ENCODE assay signal across 8 cellular contexts in the genomic region with DNA sequence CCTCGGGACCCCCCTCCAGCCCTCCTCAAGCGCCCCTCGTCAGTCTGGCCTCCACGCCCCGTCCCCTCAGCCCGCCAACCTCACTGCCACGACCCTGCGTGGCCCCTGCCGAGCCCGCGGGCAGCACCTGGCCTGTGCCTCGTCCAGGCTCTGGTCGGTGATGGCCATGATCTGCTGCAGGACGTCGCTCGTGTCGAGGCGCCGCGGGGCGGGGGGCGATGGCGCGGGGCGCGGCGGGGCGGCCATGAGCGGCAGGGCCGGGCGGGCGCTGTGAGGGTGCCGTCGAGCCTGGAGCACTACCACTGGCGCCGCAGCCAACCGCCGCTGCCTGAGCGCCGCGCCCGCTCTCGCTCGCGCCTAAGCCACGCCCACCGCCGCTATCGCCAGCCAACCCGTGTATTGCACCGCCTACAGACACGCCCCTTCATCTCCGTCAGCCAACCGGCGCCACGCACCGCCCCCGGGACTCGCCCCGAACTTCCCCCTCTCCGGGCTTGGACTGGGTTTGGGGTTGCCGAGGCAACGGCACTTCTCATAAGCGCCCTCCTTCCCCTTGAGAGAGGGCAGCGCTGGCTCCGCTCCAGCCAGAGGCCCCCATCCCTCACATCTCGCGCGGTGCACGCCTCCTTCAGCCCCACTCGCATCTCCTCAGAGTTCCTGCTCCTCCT. TPM values are rescaled to one million over a fixed set of nuclear protein-coding genes. Genes with fewer than 3 reads are reported as not detected.
DNase-seq lines count a peak whose midpoint lies in the region; ATAC-seq, FAIRE-seq and TF ChIP-seq lines count a peak whose summit lies in the region.

A gene with protein sequence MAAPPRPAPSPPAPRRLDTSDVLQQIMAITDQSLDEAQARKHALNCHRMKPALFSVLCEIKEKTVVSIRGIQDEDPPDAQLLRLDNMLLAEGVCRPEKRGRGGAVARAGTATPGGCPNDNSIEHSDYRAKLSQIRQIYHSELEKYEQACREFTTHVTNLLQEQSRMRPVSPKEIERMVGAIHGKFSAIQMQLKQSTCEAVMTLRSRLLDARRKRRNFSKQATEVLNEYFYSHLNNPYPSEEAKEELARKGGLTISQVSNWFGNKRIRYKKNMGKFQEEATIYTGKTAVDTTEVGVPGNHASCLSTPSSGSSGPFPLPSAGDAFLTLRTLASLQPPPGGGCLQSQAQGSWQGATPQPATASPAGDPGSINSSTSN (minus strand): TSS at position 304 of the 668 bp plus-strand sequence. CDS start 58 bp downstream, at position 246.

- POLR2A ChIA-PET in activated CD8-positive, alpha-beta memory T cell treated with anti-CD3 and anti-CD28 coated beads for 36 hours (lab: Charles Lee), result interaction anchor here (1.0 to 1.3 kb wide), 2 partner anchors 10 to 20 kb away, joined by 3 to 4 read pairs; a partner anchor contains a TSS
- POLR2A ChIA-PET in H1 (lab: Charles Lee; ENCODE audit: partially characterized antibody), result interaction anchor here (0.7 to 4.9 kb wide), 8 partner anchors 9 to 108 kb away, joined by 3 to 46 read pairs (median 3); a partner anchor contains a TSS

- H2BK15ac ChIP-seq in H1 (ENCODE audit: low read length), result peak within 1 kb of the TSS; percentile 72; the same call in 1 of the 2 replicates

- no peak within 1 kb of the TSS for H2BK120ac ChIP-seq in H1 (replicated peaks; ENCODE audit: low read depth, low read length)

- no peaks in the 10 kb centered on the region for H3K79me2 ChIP-seq in H1 (ENCODE audit: control insufficient read depth in 1 of 2, insufficient read depth in 2 of 2, low read length in 2 of 2)

- DNase-seq in COLO829 (ENCODE audit: low spot score), result peak; percentile 82
- peak; percentile 92 for DNase-seq in HPDE6-E6E7 (ENCODE audit: extremely low spot score)
- DNase-seq in NOMO-1 (lab: John Stamatoyannopoulos, UW; ENCODE audit: unreplicated experiment in 2 of 2), result peak; percentile 96 to 98
- peak; percentile 91 to 99 for DNase-seq in H1 (ENCODE audit: low read depth in 1 of 2, low spot score in 2 of 2)
- DNase-seq in mesothelial cell of epicardium (ENCODE audit: low spot score in 2 of 2, unreplicated experiment in 2 of 2), result peak; percentile 97 to 98
- peak; percentile 98 to 99 for DNase-seq in stimulated activated CD8-positive, alpha-beta memory T cell treated with anti-CD3 and anti-CD28 coated beads, Interleukin-15, amount 100 ng/mL, for 48 hours (ENCODE audit: low read depth in 2 of 2)

- H3K23me2 ChIP-seq in H1 (ENCODE audit: low read depth, low read length), result peaks cover 7% of the 10 kb centered on the region; the same call in 1 of the 2 replicates

- peaks cover 0 to 5% (median 3%) of the 10 kb centered on the region in 4 experiments; a peak in 6 of 7 replicates for H3K27me3 ChIP-seq in H1 (replicated peaks in 1 of 4; ENCODE audit: control insufficient read depth in 3 of 4, extremely low read depth in 1 of 4, insufficient read depth in 3 of 4, low read length in 3 of 4)

- H2AFZ ChIP-seq in H1 (ENCODE audit: low read length), result no peak within 1 kb of the TSS; the same call in 1 of the 2 replicates

- H3K27me3 Mint-ChIP-seq in mesothelial cell of epicardium (ENCODE audit: low read depth), result no peaks in the 10 kb centered on the region

- no peaks in the 10 kb centered on the region for H3K36me3 Mint-ChIP-seq in mesothelial cell of epicardium

- H3K9ac ChIP-seq in H1 (replicated peaks in 1 of 4; ENCODE audit: extremely low read depth in 1 of 4, low read depth in 3 of 4, low read length in 3 of 4), result no peak within 1 kb of the TSS; a peak in 2 of 7 replicates

- no peak within 1 kb of the TSS for H2BK12ac ChIP-seq in H1 (ENCODE audit: low read depth, low read length)

- no peaks in the 10 kb centered on the region for H3K79me1 ChIP-seq in H1 (ENCODE audit: low read depth, low read length)

- no peak within 1 kb of the TSS for H4K5ac ChIP-seq in H1 (ENCODE audit: insufficient read length, low read depth, low read length)

- no peak within 1 kb of the TSS for H2AK5ac ChIP-seq in H1 (ENCODE audit: low read depth, low read length)

- no peak within 1 kb of the TSS for H2BK5ac ChIP-seq in H1 (ENCODE audit: low read depth, low read length)

- no peak for TF ChIP-seq CTCF in H1 (IDR thresholded peaks at IDR 0.05; ENCODE audit: control extremely low read depth in 1 of 3, insufficient read depth in 1 of 3, low read depth in 1 of 3, low read length in 3 of 3)
- TF ChIP-seq CTCF in mesothelial cell of epicardium (IDR thresholded peaks at IDR 0.05; ENCODE audit: unreplicated experiment), result no peak

- no peak within 1 kb of the TSS for H2BK20ac ChIP-seq in H1 (ENCODE audit: low read length)

- peak in 1 of 2 experiments; percentile 42; a peak in 1 of 3 replicates for TF ChIP-seq POLR2A in H1 (IDR thresholded peaks at IDR 0.05; ENCODE audit: control extremely low read depth in 1 of 2, low read depth in 2 of 2, low read length in 2 of 2)

- peak within 1 kb of the TSS; percentile 64 to 92 for H3K4me2 ChIP-seq in H1 (ENCODE audit: insufficient read depth in 1 of 2, low read depth in 2 of 2, low read length in 2 of 2)

- H3K4me1 Mint-ChIP-seq in mesothelial cell of epicardium, result peaks cover 30% of the 10 kb centered on the region

- H3K4me3 ChIP-seq in H1 (ENCODE audit: extremely low read depth in 1 of 4, insufficient read depth in 2 of 4, low read depth in 3 of 4, low read length in 4 of 4), result peak within 1 kb of the TSS; percentile 54 to 69 (median 60)

- peaks cover 0 to under 1% (median 0%) of the 10 kb centered on the region in 4 experiments; a peak in 1 of 8 replicates for H3K36me3 ChIP-seq in H1 (ENCODE audit: control insufficient read depth in 2 of 4, insufficient read depth in 4 of 4, low read length in 3 of 4)

- peaks cover 0 to 5% of the 10 kb centered on the region in 2 experiments for H4K20me1 ChIP-seq in H1 (replicated peaks in 1 of 2; ENCODE audit: control insufficient read depth in 1 of 2, insufficient read depth in 2 of 2, low read length in 2 of 2)

- peak within 1 kb of the TSS; percentile 84 for H3K27ac Mint-ChIP-seq in mesothelial cell of epicardium

- no peaks in the 10 kb centered on the region for H3K9me3 ChIP-seq in H1 (ENCODE audit: insufficient read depth in 2 of 2, low read depth in 1 of 2, low read length in 1 of 2)

- ATAC-seq in GM19468 (IDR thresholded peaks at IDR 0.05; ENCODE audit: extremely low read depth, unreplicated experiment), result peak; percentile 97

- no peak within 1 kb of the TSS for H3K4ac ChIP-seq in H1 (replicated peaks; ENCODE audit: insufficient read length, low read depth, low read length)

- H3K23ac ChIP-seq in H1 (ENCODE audit: insufficient read length), result no peak within 1 kb of the TSS

- peak within 1 kb of the TSS; percentile 74 for H3K4me3 Mint-ChIP-seq in mesothelial cell of epicardium

- 2% methylated on average over 38 of the region's 71 CpGs; no CpG with 5 or more reads in 1 of the 2 experiments for WGBS in H1 (ENCODE audit: extremely low coverage in 1 of 2, insufficient coverage in 1 of 2, insufficient read length in 1 of 2, insufficient replicate concordance in 2 of 2, low coverage in 1 of 2, low lambda C conversion rate in 2 of 2, missing lambda C conversion rate in 1 of 2), 2 experiments

- no peak; a peak in 1 of 4 replicates for TF ChIP-seq RAD21 in H1 (IDR thresholded peaks at IDR 0.05 in 1 of 2, conservative IDR thresholded peaks at IDR 0.05 in 1 of 2; ENCODE audit: low read depth in 2 of 2, low read length in 2 of 2)

- H4K8ac ChIP-seq in H1 (ENCODE audit: extremely low read depth, insufficient read depth, low read length), result peak within 1 kb of the TSS; percentile 90

- no peaks in the 10 kb centered on the region for H3K9me3 Mint-ChIP-seq in mesothelial cell of epicardium

- no peak within 1 kb of the TSS for H3K14ac ChIP-seq in H1 (ENCODE audit: insufficient read length)

- CTCF ChIA-PET in activated CD8-positive, alpha-beta memory T cell treated with anti-CD3 and anti-CD28 coated beads for 36 hours (lab: Charles Lee), result no interaction called here
- CTCF ChIA-PET in H1 (lab: Charles Lee; ENCODE audit: partially characterized antibody), result interaction anchor here (0.9 kb wide), 1 partner anchor 83 kb away, joined by 3 read pairs; no protein-coding TSS in a partner anchor

- peak within 1 kb of the TSS; percentile 38; the same call in 1 of the 2 replicates for H3K18ac ChIP-seq in H1 (ENCODE audit: extremely low read depth, low read length)

- FAIRE-seq in H1 (lab: Jason Lieb, UNC), result no peak

- H3K56ac ChIP-seq in H1 (replicated peaks; ENCODE audit: insufficient read length, low read depth, low read length), result peak within 1 kb of the TSS; percentile 21

- TF ChIP-seq EP300 in H1 (IDR thresholded peaks at IDR 0.05; ENCODE audit: borderline replicate concordance in 1 of 2, low read depth in 2 of 2, low read length in 2 of 2), result no peak

- peak within 1 kb of the TSS; percentile 91 for H4K91ac ChIP-seq in H1 (replicated peaks; ENCODE audit: insufficient read length, low read length)

- no peak within 1 kb of the TSS for H3K27ac ChIP-seq in H1 (ENCODE audit: low read depth, low read length)

- H3K4me1 ChIP-seq in H1 (replicated peaks in 1 of 4; ENCODE audit: control insufficient read depth in 3 of 4, insufficient read depth in 4 of 4, low read length in 3 of 4), result 0 out of 7 replicates have a peak, but pooled peaks cover 0 to 3% (median under 1%) of the 10 kb centered on the region in 4 experiments

TF ChIP-seq in H1, 55 proteins besides CTCF, POLR2A, EP300 and RAD21 (continues in another document):
- no peak for TF ChIP-seq SUZ12 (IDR thresholded peaks at IDR 0.05; ENCODE audit: low read length)
- TF ChIP-seq RBBP5 (IDR thresholded peaks at IDR 0.05; ENCODE audit: borderline replicate concordance, low read depth, low read length), result peak; percentile 74; the same call in 1 of the 2 replicates
- TF ChIP-seq YY1 (IDR thresholded peaks at IDR 0.05; ENCODE audit: low read depth, low read length), result no peak
- TF ChIP-seq GABPA (IDR thresholded peaks at IDR 0.05; ENCODE audit: borderline replicate concordance, insufficient read depth, low read length), result no peak
- TF ChIP-seq POLR2AphosphoS5 (IDR thresholded peaks at IDR 0.05; ENCODE audit: low read depth, low read length), result peak; percentile 39
- peak; percentile 83 for TF ChIP-seq TAF1 (IDR thresholded peaks at IDR 0.05; ENCODE audit: low read depth, low read length)
- peak in 1 of 2 experiments; percentile 57; a peak in 2 of 4 replicates for TF ChIP-seq SIN3A (conservative IDR thresholded peaks at IDR 0.05 in 1 of 2, IDR thresholded peaks at IDR 0.05 in 1 of 2; ENCODE audit: low read depth in 1 of 2, low read length in 2 of 2)

RNA-seq across cellular contexts. Expression of the gene that starts here (rescaled TPM):
- total RNA-seq in activated CD8-positive, alpha-beta memory T cell treated with anti-CD3 and anti-CD28 coated beads for 36 hours, result 10 to 100 TPM; 13.6 to 14.9 TPM
- total RNA-seq in H1 (2021; fragmentation: NEBNext Ultra II Directional; extraction: Animal tissue kit (Norgen Biotek cat#: 25700)), result 3.3 and 3.4 TPM in 2 replicates
- 3.8 and 8.3 TPM in 2 replicates for polyA plus RNA-seq in H1 (2011; rRNA removed)
- polyA plus RNA-seq in H1 (2011; cell fraction: cytosol; rRNA removed), result 6.5 TPM
- 12.1 TPM for polyA plus RNA-seq in H1 (2011; cell fraction: nucleus; rRNA removed)
- polyA plus RNA-seq in H1 (2012, experiment 1 of 2), result 3.9 to 6.8 TPM (median 4.8 TPM) in 4 replicates
- 2.2 TPM for polyA plus RNA-seq in H1 (2012, experiment 2 of 2)
- 3.7 TPM for polyA plus RNA-seq in H1 (2013, experiment 1 of 2)
- polyA plus RNA-seq in H1 (2013, experiment 2 of 2), result 4.1 TPM
- polyA minus RNA-seq in H1 (2011; rRNA and poly(A)+ RNA removed), result 1.7 and 1.8 TPM in 2 replicates
- polyA minus RNA-seq in H1 (2011; cell fraction: cytosol; rRNA and poly(A)+ RNA removed), result 2.9 TPM
- 2.6 TPM for polyA minus RNA-seq in H1 (2011; cell fraction: nucleus; rRNA and poly(A)+ RNA removed)
- total RNA-seq in mesothelial cell of epicardium, result 11.3 to 12.8 TPM (median 12.2 TPM) in 3 replicates
